9 cellular contexts compared by ENCODE assay signal in the genomic region with DNA sequence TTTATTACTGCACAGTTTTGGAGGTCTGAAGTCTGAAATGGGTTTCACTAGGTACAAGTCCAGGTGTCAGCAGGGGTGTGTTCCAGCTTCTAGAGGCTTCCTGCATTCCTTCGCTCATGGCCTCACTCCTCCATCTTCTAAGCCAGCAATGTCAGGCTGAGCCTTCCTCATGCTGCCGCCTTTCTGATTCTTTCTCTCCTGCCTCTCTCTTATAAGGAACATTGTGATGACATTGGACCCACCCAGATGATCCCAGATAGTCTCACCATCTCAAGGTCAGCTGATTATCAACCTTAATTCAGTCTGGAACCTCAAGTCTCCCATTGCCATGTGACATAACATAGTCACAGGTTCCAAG.
DNase-seq lines count a peak whose midpoint lies in the region; ATAC-seq, FAIRE-seq and TF ChIP-seq lines count a peak whose summit lies in the region.
"Had no signal": no experiment of that assay in that cellular context is flagged by ENCODE, and none has a peak within 500 bp of the region (broad histone marks: within the 10 kb centered on the region; RNA-seq: fewer than 3 reads in every experiment).

No MANE protein-coding gene starts in this region.

- H3K4me1 Mint-ChIP-seq in activated naive CD8-positive, alpha-beta T cell treated with anti-CD3 and anti-CD28 coated beads for 36 hours, result peaks cover 49% of the 10 kb centered on the region

- no peaks in the 10 kb centered on the region for H3K27me3 Mint-ChIP-seq in activated naive CD8-positive, alpha-beta T cell treated with anti-CD3 and anti-CD28 coated beads for 36 hours

- H3K27ac ChIP-seq in DND-41 (ENCODE audit: low read length) (peak overlapping the region; percentile 94), neutrophil (peak overlapping the region; percentile 92)

- no peaks in the 10 kb centered on the region for H3K27me3 ChIP-seq in DND-41 (ENCODE audit: insufficient read depth, low read length, poor library complexity)
- no peaks in the 10 kb centered on the region for H3K27me3 ChIP-seq in neutrophil
- H3K27me3 ChIP-seq in BE2C, result no peaks in the 10 kb centered on the region
- H3K27me3 ChIP-seq: heart left ventricle had no signal

- peaks cover 7% of the 10 kb centered on the region for H3K9me3 ChIP-seq in DND-41 (ENCODE audit: insufficient read depth, low read length, severe bottlenecking)
- no peaks in the 10 kb centered on the region for H3K9me3 ChIP-seq in neutrophil
- no peaks in the 10 kb centered on the region for H3K9me3 ChIP-seq in BE2C

- H3K4me1 ChIP-seq in DND-41 (ENCODE audit: insufficient read depth, low read length), result peaks cover 55% of the 10 kb centered on the region
- H3K4me1 ChIP-seq in neutrophil (ENCODE audit: control insufficient read depth in 1 of 2, insufficient read depth in 1 of 2, low read depth in 1 of 2, low read length in 1 of 2), result peaks cover 48 to 56% of the 10 kb centered on the region in 2 experiments
- no peaks in the 10 kb centered on the region for H3K4me1 ChIP-seq in BE2C

- no peak for TF ChIP-seq POLR2A in GM12891 (IDR thresholded peaks at IDR 0.05; ENCODE audit: low read depth, low read length)

- H3K36me3 Mint-ChIP-seq in activated naive CD8-positive, alpha-beta T cell treated with anti-CD3 and anti-CD28 coated beads for 36 hours, result peaks cover 29% of the 10 kb centered on the region

- peak overlapping the region; percentile 54 for H2AFZ ChIP-seq in DND-41 (ENCODE audit: low read depth, low read length)

- H3K36me3 ChIP-seq in DND-41 (ENCODE audit: insufficient read depth, low read length) (no peaks in the 10 kb centered on the region), neutrophil (no peaks in the 10 kb centered on the region), BE2C (no peaks in the 10 kb centered on the region)
- H3K36me3 ChIP-seq: heart left ventricle had no signal

- H3K79me2 ChIP-seq in DND-41 (ENCODE audit: insufficient read depth, low read length), result no peaks in the 10 kb centered on the region

- peak overlapping the region; percentile 98 for H3K27ac Mint-ChIP-seq in activated naive CD8-positive, alpha-beta T cell treated with anti-CD3 and anti-CD28 coated beads for 36 hours

- peaks cover 22% of the 10 kb centered on the region for H3K9me3 Mint-ChIP-seq in activated naive CD8-positive, alpha-beta T cell treated with anti-CD3 and anti-CD28 coated beads for 36 hours

- H3K4me3 ChIP-seq in DND-41 (ENCODE audit: low read depth in 1 of 2, low read length in 2 of 2), result peak overlapping the region in 1 of 2 experiments; percentile 44; a peak in 2 of 4 replicates
- peak overlapping the region; percentile 27 to 35 for H3K4me3 ChIP-seq in neutrophil (ENCODE audit: low read depth in 1 of 2, low read length in 1 of 2)
- no peak overlapping the region for H3K4me3 ChIP-seq in BE2C (ENCODE audit: low read depth, low read length)

- H3K4me3 Mint-ChIP-seq in activated naive CD8-positive, alpha-beta T cell treated with anti-CD3 and anti-CD28 coated beads for 36 hours, result no peak overlapping the region

- TF ChIP-seq CTCF in DND-41 (IDR thresholded peaks at IDR 0.05; ENCODE audit: borderline replicate concordance, extremely low read depth, low read length, poor library complexity, severe bottlenecking) (no peak), neutrophil (IDR thresholded peaks at IDR 0.05) (no peak), BE2C (IDR thresholded peaks at IDR 0.05; ENCODE audit: low read depth, low read length) (no peak)

- H3K9ac ChIP-seq in DND-41 (ENCODE audit: low read depth, low read length), result peak overlapping the region; percentile 51

- peak overlapping the region; percentile 56 for H3K4me2 ChIP-seq in DND-41 (ENCODE audit: insufficient read depth, low read length)

- DNase-seq in DND-41 (peak; percentile 59), GM12891 (ENCODE audit: insufficient read length, low spot score) (no peak), BE2C (no peak)
- DNase-seq in activated naive CD8-positive, alpha-beta T cell treated with anti-CD3 and anti-CD28 coated beads for 36 hours, result no peak
- DNase-seq in stimulated activated CD8-positive, alpha-beta memory T cell treated with anti-CD3 and anti-CD28 coated beads, Interleukin-4, amount 100 ng/mL, for 48 hours, result no peak

- no peaks in the 10 kb centered on the region for H4K20me1 ChIP-seq in DND-41 (ENCODE audit: insufficient read depth, low read length)

- ATAC-seq in DND-41 (ENCODE audit: insufficient read depth, low read depth) (no peak; the same call in 2 of the 3 replicates), HG03039 (IDR thresholded peaks at IDR 0.05; ENCODE audit: unreplicated experiment) (peak; percentile 18), HG02798 (IDR thresholded peaks at IDR 0.05; ENCODE audit: poor library complexity, unreplicated experiment) (no peak)

- no peak for FAIRE-seq in GM12891 (lab: Jason Lieb, UNC)

TF ChIP-seq in GM12891, 5 proteins besides CTCF, POLR2A, EP300 and RAD21:
- TF ChIP-seq POU2F2 (IDR thresholded peaks at IDR 0.05; ENCODE audit: low read depth, low read length), result no peak
- TF ChIP-seq SPI1 (IDR thresholded peaks at IDR 0.05; ENCODE audit: low read depth, low read length), result no peak
- no peak for TF ChIP-seq PAX5 (IDR thresholded peaks at IDR 0.05; ENCODE audit: insufficient read depth, low read length, severe bottlenecking)
- TF ChIP-seq POLR2AphosphoS5 (IDR thresholded peaks at IDR 0.05; ENCODE audit: low read depth, low read length), result no peak
- no peak for TF ChIP-seq TAF1 (IDR thresholded peaks at IDR 0.05; ENCODE audit: low read depth, low read length)
